ENCODE assay signal across 9 cellular contexts in the genomic region with DNA sequence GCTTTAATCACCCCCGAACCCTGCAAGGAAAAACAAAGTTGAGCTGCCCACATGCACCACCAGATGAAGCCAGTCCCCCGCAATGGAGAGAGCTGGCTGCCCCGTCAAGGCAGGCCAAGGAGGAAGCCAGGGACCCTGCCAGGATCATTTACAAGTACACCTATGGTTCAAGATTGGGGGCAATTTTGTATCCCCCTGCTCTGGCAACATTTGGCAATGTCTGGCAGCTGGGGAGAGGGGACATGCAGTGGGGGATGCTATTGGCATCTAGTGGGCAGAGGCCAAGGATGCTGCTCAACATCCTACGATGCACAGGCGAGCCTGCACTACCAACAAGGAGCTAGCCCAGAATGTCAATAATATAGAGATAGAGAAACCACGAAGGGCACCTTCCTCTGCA. TPM values are rescaled to one million over a fixed set of nuclear protein-coding genes. Genes with fewer than 3 reads are reported as not detected.
A peak's percentile ranks its signal among the peaks of the same experiment; 100 is the strongest.
DNase-seq lines count a peak whose midpoint lies in the region; ATAC-seq and TF ChIP-seq lines count a peak whose summit lies in the region.
"Had no signal": no experiment of that assay in that cellular context is flagged by ENCODE, and none has a peak within 500 bp of the region (broad histone marks: within the 10 kb centered on the region; RNA-seq: fewer than 3 reads in every experiment).

No MANE protein-coding gene starts in this region.

- TF ChIP-seq CTCF in fibroblast of the aortic adventitia (IDR thresholded peaks at IDR 0.05; ENCODE audit: insufficient read depth, low read length) (no peak), GM10248 (IDR thresholded peaks at IDR 0.05; ENCODE audit: control extremely low read depth, extremely low read depth, low read depth, missing control alignments) (no peak), testis (IDR thresholded peaks at IDR 0.05) (no peak)

- DNase-seq in activated CD4-positive, alpha-beta T cell treated with anti-CD3 and anti-CD28 coated beads for 36 hours = no peak
- DNase-seq in activated CD4-positive, alpha-beta T cell treated with anti-CD3 and anti-CD28 coated beads for 4 hours = no peak
- DNase-seq in T-cell (no peak), fibroblast of the aortic adventitia (ENCODE audit: low read depth) (no peak), superior temporal gyrus (ENCODE audit: extremely low spot score) (no peak), GM10248 (ENCODE audit: extremely low spot score) (no peak), testis (no peak)
- no peak for DNase-seq in stimulated activated effector memory CD8-positive, alpha-beta T cell treated with anti-CD3 and anti-CD28 coated beads, Interleukin-12 subunit alpha, Interleukin-12 subunit beta, amount 100 ng/mL, for 72 hours (ENCODE audit: low spot score in 2 of 2)

- no peak overlapping the region for H3K27ac ChIP-seq in testis

- no peaks in the 10 kb centered on the region for H3K27me3 ChIP-seq in testis
- H3K27me3 ChIP-seq: right atrium auricular region had no signal

- H3K4me1 Mint-ChIP-seq in activated CD4-positive, alpha-beta T cell treated with anti-CD3 and anti-CD28 coated beads for 36 hours = peaks cover 36% of the 10 kb centered on the region
- peaks cover 32 to 38% (median 35%) of the 10 kb centered on the region in 3 donors for H3K4me1 Mint-ChIP-seq in T-cell
- H3K4me1 Mint-ChIP-seq in stimulated activated effector memory CD8-positive, alpha-beta T cell treated with anti-CD3 and anti-CD28 coated beads, Interleukin-12 subunit alpha, Interleukin-12 subunit beta, amount 100 ng/mL, for 72 hours = peaks cover 43% of the 10 kb centered on the region

- H3K36me3 ChIP-seq in testis (ENCODE audit: low read depth, missing control alignments) = no peaks in the 10 kb centered on the region

- WGBS in testis, 2 donors = 75 to 83% methylated on average over 2 to 6 of the region's 6 CpGs

- POLR2A ChIA-PET in activated CD4-positive, alpha-beta T cell treated with anti-CD3 and anti-CD28 coated beads for 36 hours (lab: Charles Lee) = interaction anchor here (0.8 to 4.6 kb wide), 4 partner anchors 11 to 52 kb away, joined by 3 to 96 read pairs (median 8); a partner anchor contains a TSS
- POLR2A ChIA-PET in T-cell (lab: Charles Lee) = interaction anchor here (1.0 to 4.2 kb wide), 3 partner anchors 11 to 16 kb away, joined by 3 to 45 read pairs (median 4); a partner anchor contains a TSS
- POLR2A ChIA-PET in GM10248 (lab: Yijun Ruan, JAX) = interaction anchor here (1.5 to 3.3 kb wide), 4 partner anchors 9 to 16 kb away, joined by 4 to 29 read pairs (median 10); a partner anchor contains a TSS

- H3K36me3 Mint-ChIP-seq in activated CD4-positive, alpha-beta T cell treated with anti-CD3 and anti-CD28 coated beads for 36 hours (ENCODE audit: low read depth) = peaks cover 45% of the 10 kb centered on the region
- H3K36me3 Mint-ChIP-seq in T-cell = peaks cover 15% of the 10 kb centered on the region
- H3K36me3 Mint-ChIP-seq in stimulated activated effector memory CD8-positive, alpha-beta T cell treated with anti-CD3 and anti-CD28 coated beads, Interleukin-12 subunit alpha, Interleukin-12 subunit beta, amount 100 ng/mL, for 72 hours = peaks cover 73% of the 10 kb centered on the region

- intact Hi-C loops in activated CD4-positive, alpha-beta T cell treated with anti-CD3 and anti-CD28 coated beads for 36 hours (cut with DNase I, micrococcal nuclease) = loop anchor here (1.0 to 10.0 kb wide), 11 partner anchors 12 to 1515 kb away; a partner anchor contains a TSS
- intact Hi-C loops in testis (cut with DNase I; ENCODE audit: low total_unique reads) = no loop called here

- peak overlapping the region; percentile 94 for H3K27ac Mint-ChIP-seq in activated CD4-positive, alpha-beta T cell treated with anti-CD3 and anti-CD28 coated beads for 36 hours
- peak overlapping the region; percentile 83 to 95 for H3K27ac Mint-ChIP-seq in T-cell
- peak overlapping the region; percentile 97 for H3K27ac Mint-ChIP-seq in stimulated activated effector memory CD8-positive, alpha-beta T cell treated with anti-CD3 and anti-CD28 coated beads, Interleukin-12 subunit alpha, Interleukin-12 subunit beta, amount 100 ng/mL, for 72 hours

- CTCF ChIA-PET in activated CD4-positive, alpha-beta T cell treated with anti-CD3 and anti-CD28 coated beads for 36 hours (lab: Charles Lee) = interaction anchor here (1.0 to 8.2 kb wide), 11 partner anchors 8 to 78 kb away, joined by 5 to 95 read pairs (median 7); a partner anchor contains a TSS
- CTCF ChIA-PET in T-cell (lab: Charles Lee) (interaction anchor here in 1 of 2 donors (0.8 to 4.2 kb wide), 6 partner anchors 8 to 71 kb away, joined by 3 to 38 read pairs (median 5); a partner anchor contains a TSS), GM10248 (lab: Yijun Ruan, JAX) (interaction anchor here (0.9 to 7.1 kb wide), 9 partner anchors 8 to 71 kb away, joined by 3 to 71 read pairs (median 5); a partner anchor contains a TSS)

- no peak for ATAC-seq in activated CD4-positive, alpha-beta T cell treated with anti-CD3 and anti-CD28 coated beads for 36 hours
- no peak for ATAC-seq in T-cell (replicated peaks in 1 of 4)
- no peak for ATAC-seq in stimulated activated effector memory CD8-positive, alpha-beta T cell treated with anti-CD3 and anti-CD28 coated beads, Interleukin-12 subunit alpha, Interleukin-12 subunit beta, amount 100 ng/mL, for 72 hours

- no peaks in the 10 kb centered on the region for H3K9me3 ChIP-seq in testis
- H3K9me3 ChIP-seq: right atrium auricular region had no signal

- H3K4me1 ChIP-seq in testis = peaks cover 16% of the 10 kb centered on the region

- H3K4me3 ChIP-seq in fibroblast of the aortic adventitia (ENCODE audit: low read depth, low read length) (peak overlapping the region; percentile 6), testis (no peak overlapping the region)

- no peaks in the 10 kb centered on the region for H3K27me3 Mint-ChIP-seq in activated CD4-positive, alpha-beta T cell treated with anti-CD3 and anti-CD28 coated beads for 36 hours
- no peaks in the 10 kb centered on the region for H3K27me3 Mint-ChIP-seq in T-cell

- no peak for TF ChIP-seq POLR2A in testis (IDR thresholded peaks at IDR 0.05)

- H3K4me3 Mint-ChIP-seq in activated CD4-positive, alpha-beta T cell treated with anti-CD3 and anti-CD28 coated beads for 36 hours = peak overlapping the region; percentile 83
- peak overlapping the region; percentile 85 to 95 (median 95) for H3K4me3 Mint-ChIP-seq in T-cell
- peak overlapping the region; percentile 92 for H3K4me3 Mint-ChIP-seq in stimulated activated effector memory CD8-positive, alpha-beta T cell treated with anti-CD3 and anti-CD28 coated beads, Interleukin-12 subunit alpha, Interleukin-12 subunit beta, amount 100 ng/mL, for 72 hours

- no peaks in the 10 kb centered on the region for H3K9me3 Mint-ChIP-seq in activated CD4-positive, alpha-beta T cell treated with anti-CD3 and anti-CD28 coated beads for 36 hours (ENCODE audit: low read depth)
- H3K9me3 Mint-ChIP-seq in T-cell = no peaks in the 10 kb centered on the region
- H3K9me3 Mint-ChIP-seq in stimulated activated effector memory CD8-positive, alpha-beta T cell treated with anti-CD3 and anti-CD28 coated beads, Interleukin-12 subunit alpha, Interleukin-12 subunit beta, amount 100 ng/mL, for 72 hours = no peaks in the 10 kb centered on the region

RNA-seq across cellular contexts. Expression of a gene that starts 1.9 kb away (rescaled TPM):
- total RNA-seq in activated CD4-positive, alpha-beta T cell treated with anti-CD3 and anti-CD28 coated beads for 36 hours = 100 to 1,000 TPM in 1 of 2 experiments, 10 to 100 TPM in 1; 92.0 to 124 TPM
- 100 to 1,000 TPM in 3 of 5 donors, 10 to 100 TPM in 2; 86.3 to 124 (median 101) TPM for total RNA-seq in T-cell
- 24.3 and 44.6 TPM in 2 replicates for total RNA-seq in fibroblast of the aortic adventitia (ENCODE audit: low replicate concordance)
- total RNA-seq in testis = 10 to 100 TPM; 56.3 to 81.0 TPM
- 43.0 TPM for polyA plus RNA-seq in testis (ENCODE audit: insufficient read depth, low read depth, low replicate concordance)

RNA-seq across cellular contexts. Expression of a gene that starts 7.6 kb away (rescaled TPM):
- total RNA-seq in activated CD4-positive, alpha-beta T cell treated with anti-CD3 and anti-CD28 coated beads for 36 hours = 1 to 10 TPM; 7.4 to 8.9 TPM
- total RNA-seq in T-cell = 10 to 100 TPM; 15.3 to 24.1 (median 16.6) TPM
- 1.9 and 2.0 TPM in 2 replicates for total RNA-seq in fibroblast of the aortic adventitia (ENCODE audit: low replicate concordance)
- 10 to 100 TPM; 27.8 to 35.7 TPM for total RNA-seq in testis
- polyA plus RNA-seq in testis (ENCODE audit: insufficient read depth, low read depth, low replicate concordance) = 51.2 TPM

RNA-seq across cellular contexts. Expression of a gene that starts 16.1 kb away (rescaled TPM):
- total RNA-seq in activated CD4-positive, alpha-beta T cell treated with anti-CD3 and anti-CD28 coated beads for 36 hours = 100 to 1,000 TPM; 189 to 220 TPM
- total RNA-seq in T-cell = 100 to 1,000 TPM; 108 to 142 (median 119) TPM
- total RNA-seq in fibroblast of the aortic adventitia (ENCODE audit: low replicate concordance) = 83.4 and 198 TPM in 2 replicates
- total RNA-seq in testis = 100 to 1,000 TPM; 317 to 344 TPM
- 233 TPM for polyA plus RNA-seq in testis (ENCODE audit: insufficient read depth, low read depth, low replicate concordance)

RNA-seq across cellular contexts. Expression of a gene that starts 51.4 kb away (rescaled TPM):
- 100 to 1,000 TPM; 153 to 156 TPM for total RNA-seq in activated CD4-positive, alpha-beta T cell treated with anti-CD3 and anti-CD28 coated beads for 36 hours
- 100 to 1,000 TPM; 449 to 534 (median 468) TPM for total RNA-seq in T-cell
- total RNA-seq in fibroblast of the aortic adventitia (ENCODE audit: low replicate concordance) = 0.25 TPM in 1 of 2 replicates, not detected in the other
- 1 to 10 TPM; 5.5 to 6.4 TPM for total RNA-seq in testis
- polyA plus RNA-seq in testis (ENCODE audit: insufficient read depth, low read depth, low replicate concordance) = 6.5 TPM
